Comparison of ENCODE assay signal across 8 cellular contexts in the genomic region with DNA sequence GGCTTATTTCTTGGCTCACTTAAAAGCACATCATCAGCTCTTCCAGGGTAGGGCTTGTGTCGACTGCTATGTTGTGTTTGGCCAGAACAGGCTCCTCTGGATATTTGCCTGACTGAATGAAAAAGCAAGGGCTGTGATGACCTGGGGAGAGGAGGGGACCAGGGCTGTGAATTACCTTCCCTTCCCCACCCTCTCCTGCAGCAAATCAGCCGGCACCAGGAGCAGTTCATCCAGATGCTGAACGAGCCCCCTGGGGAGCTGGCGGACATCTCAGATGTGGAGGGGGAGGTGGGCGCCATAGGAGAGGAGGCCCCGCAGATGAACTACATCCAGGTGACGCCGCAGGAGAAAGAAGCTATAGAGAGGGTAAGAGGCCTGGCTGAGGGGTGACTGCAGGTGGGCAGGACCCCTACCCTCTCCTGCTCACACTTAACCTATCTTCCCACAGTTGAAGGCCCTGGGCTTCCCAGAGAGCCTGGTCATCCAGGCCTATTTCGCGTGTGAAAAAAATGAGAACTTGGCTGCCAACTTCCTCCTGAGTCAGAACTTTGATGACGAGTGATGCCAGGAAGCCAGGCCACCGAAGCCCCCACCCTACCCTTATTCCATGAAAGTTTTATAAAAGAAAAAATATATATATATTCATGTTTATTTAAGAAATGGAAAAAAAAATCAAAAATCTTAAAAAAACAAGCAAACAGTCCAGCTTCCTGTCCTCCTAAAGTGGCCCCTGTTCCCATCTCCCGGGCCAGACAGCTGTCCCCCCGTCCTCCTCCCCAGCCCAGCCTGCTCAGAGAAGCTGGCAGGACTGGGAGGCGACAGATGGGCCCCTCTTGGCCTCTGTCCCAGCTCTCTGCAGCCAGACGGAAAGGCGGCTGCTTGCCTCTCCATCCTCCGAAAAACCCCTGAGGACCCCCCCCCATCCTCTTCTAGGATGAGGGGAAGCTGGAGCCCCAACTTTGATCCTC. TPM values are rescaled to one million over a fixed set of nuclear protein-coding genes. Genes with fewer than 3 reads are reported as not detected.
A peak's percentile ranks its signal among the peaks of the same experiment; 100 is the strongest.
DNase-seq lines count a peak whose midpoint lies in the region.

No MANE protein-coding gene starts in this region.

- in situ Hi-C loops in KBM-7 (cut with MboI; ENCODE audit: low pct_unique_long_range_greater_than_20kb, low sequenced_read_pairs): no loop called here

- DNase-seq in EH (ENCODE audit: low read depth): peak; percentile 88
- peak; percentile 96 for DNase-seq in NCI-H82 (lab: John Stamatoyannopoulos, UW)
- peak; percentile 89 for DNase-seq in dermis blood vessel endothelial cell
- peak; percentile 27 for DNase-seq in non-pigmented ciliary epithelial cell (ENCODE audit: low read depth)
- no peak for DNase-seq in occipital lobe (lab: John Stamatoyannopoulos, UW)
- no peak for DNase-seq in NCI-H345 treated with DMSO at 0.1 percent for 48 hours (lab: John Stamatoyannopoulos, UW; ENCODE audit: unreplicated experiment)
- DNase-seq in T-helper 1 cell: no peak
- no peak for DNase-seq in KBM-7

RNA-seq across cellular contexts. Expression of a gene that starts 4.3 kb away (rescaled TPM):
- total RNA-seq in dermis blood vessel endothelial cell (19.5 and 20.6 TPM in 2 replicates), occipital lobe (13.3 TPM)

RNA-seq across cellular contexts. Expression of a gene that starts 7.1 kb away (rescaled TPM):
- 52.9 and 98.1 TPM in 2 replicates for total RNA-seq in dermis blood vessel endothelial cell
- total RNA-seq in occipital lobe: 21.8 TPM

RNA-seq across cellular contexts. Expression of a gene that starts 14.4 kb away (rescaled TPM):
- total RNA-seq in dermis blood vessel endothelial cell: 1,244 and 1,415 TPM in 2 replicates
- 280 TPM for total RNA-seq in occipital lobe

RNA-seq across cellular contexts. Expression of a gene that starts 16.6 kb away (rescaled TPM):
- total RNA-seq in dermis blood vessel endothelial cell: 0.09 and 0.17 TPM in 2 replicates
- not detected for total RNA-seq in occipital lobe

RNA-seq across cellular contexts. Expression of a gene that starts 19.3 kb away (rescaled TPM):
- total RNA-seq in dermis blood vessel endothelial cell (47.5 and 83.9 TPM in 2 replicates), occipital lobe (46.8 TPM)

Comparison
In these comparisons a context has a peak if more than half of its experiments do, and no peak if none do; other contexts are left out.
1. DNase-seq: peak in EH (single experiment), NCI-H82 (single experiment), dermis blood vessel endothelial cell (single experiment) and non-pigmented ciliary epithelial cell (single experiment); none in occipital lobe (single experiment), NCI-H345 treated with DMSO at 0.1 percent for 48 hours (single experiment), T-helper 1 cell (0 of 5) and KBM-7 (single experiment).